ENCODE assay signal across 1 cellular context in genomic region chr11:113644605-113645004, GRCh38.
TF ChIP-seq lines count a peak whose summit lies in the region.

No MANE protein-coding gene starts in this region.

TF ChIP-seq in K562, 482 proteins besides CTCF, POLR2A, EP300 and RAD21 (continued from another document):
- TF ChIP-seq RREB1 (CRISPR knock-in tag; IDR thresholded peaks at IDR 0.05) = peak; percentile 25; the same call in 1 of the 2 replicates
- no peak for TF ChIP-seq ZNF311 (CRISPR knock-in tag; IDR thresholded peaks at IDR 0.05)
- TF ChIP-seq ZMIZ1 (IDR thresholded peaks at IDR 0.05; ENCODE audit: low read depth in 2 of 2, low read length in 2 of 2) = no peak
- no peak for TF ChIP-seq SIN3A (IDR thresholded peaks at IDR 0.05; ENCODE audit: borderline replicate concordance in 2 of 2, control insufficient read depth in 1 of 2, low read depth in 2 of 2, low read length in 2 of 2)
- no peak for TF ChIP-seq RBM15 (IDR thresholded peaks at IDR 0.05; ENCODE audit: insufficient read depth, low read length)
- no peak for TF ChIP-seq NCOA6 (IDR thresholded peaks at IDR 0.05)
- TF ChIP-seq DNMT1 (IDR thresholded peaks at IDR 0.05) = no peak
- TF ChIP-seq TRIM24 (IDR thresholded peaks at IDR 0.05) = no peak
- TF ChIP-seq CTBP1 (IDR thresholded peaks at IDR 0.05; ENCODE audit: borderline replicate concordance) = peak; percentile 33; the same call in 1 of the 2 replicates
- peak; percentile 74; the same call in 1 of the 2 replicates for TF ChIP-seq ZNF589 (CRISPR knock-in tag; IDR thresholded peaks at IDR 0.05; ENCODE audit: low read depth)
- peak; percentile 65; the same call in 1 of the 2 replicates for TF ChIP-seq SMAD4 (CRISPR knock-in tag; conservative IDR thresholded peaks at IDR 0.05)
- peak; percentile 33; the same call in 1 of the 2 replicates for TF ChIP-seq ELF2 (CRISPR knock-in tag; IDR thresholded peaks at IDR 0.05)
- TF ChIP-seq CREB5 (CRISPR knock-in tag; IDR thresholded peaks at IDR 0.05) = no peak
- TF ChIP-seq ETV6 (IDR thresholded peaks at IDR 0.05; ENCODE audit: borderline replicate concordance in 1 of 2, low read depth in 2 of 2, low read length in 1 of 2) = no peak
- no peak for TF ChIP-seq ETV6 (CRISPR knock-in tag; IDR thresholded peaks at IDR 0.05; ENCODE audit: borderline replicate concordance)
- TF ChIP-seq CXXC5 (CRISPR knock-in tag; IDR thresholded peaks at IDR 0.05) = no peak
- peak; percentile 36; the same call in 1 of the 2 replicates for TF ChIP-seq GABPA (tag; conservative IDR thresholded peaks at IDR 0.05; ENCODE audit: low read depth)
- TF ChIP-seq YY1 (IDR thresholded peaks at IDR 0.05; ENCODE audit: borderline replicate concordance in 1 of 3, control insufficient read depth in 1 of 3, extremely low read depth in 1 of 3, insufficient read depth in 3 of 3, insufficient read length in 1 of 3, insufficient replicate concordance in 2 of 3, low read depth in 1 of 3, low read length in 2 of 3) = no peak
- TF ChIP-seq ZFPM2 (CRISPR knock-in tag; IDR thresholded peaks at IDR 0.05) = no peak
- TF ChIP-seq ZNF77 (CRISPR knock-in tag; IDR thresholded peaks at IDR 0.05) = no peak
- no peak for TF ChIP-seq ZFP91 (CRISPR knock-in tag; IDR thresholded peaks at IDR 0.05)
- TF ChIP-seq ZBTB49 (CRISPR knock-in tag; IDR thresholded peaks at IDR 0.05; ENCODE audit: borderline replicate concordance) = no peak
- no peak for TF ChIP-seq XRCC5 (IDR thresholded peaks at IDR 0.05; ENCODE audit: low read depth, low read length)
- 0 out of 2 replicates have a peak, but pooled peaks have one; percentile 26 for TF ChIP-seq PKNOX1 (IDR thresholded peaks at IDR 0.05)
- TF ChIP-seq JUND (IDR thresholded peaks at IDR 0.05; ENCODE audit: borderline replicate concordance, low read depth, low read length) = no peak
- peak; percentile 14; the same call in 1 of the 3 replicates for TF ChIP-seq JUND (tag; IDR thresholded peaks at IDR 0.05; ENCODE audit: borderline replicate concordance, low read depth, low read length)
